14 cellular contexts compared by ENCODE assay signal in genomic region chr5:174271316-174271715, GRCh38.
DNase-seq lines count a peak whose midpoint lies in the region; ATAC-seq and TF ChIP-seq lines count a peak whose summit lies in the region.
"Had no signal": no experiment of that assay in that cellular context is flagged by ENCODE, and none has a peak within 500 bp of the region (broad histone marks: within the 10 kb centered on the region; RNA-seq: fewer than 3 reads in every experiment).

No MANE protein-coding gene starts in this region.

- H3K9ac ChIP-seq in KMS-11, result no peak overlapping the region
- H3K9ac ChIP-seq: BLaER1 had no signal

- H3K27ac ChIP-seq in KMS-11, result peak overlapping the region; percentile 93; the same call in 1 of the 2 replicates
- no peak overlapping the region for H3K27ac ChIP-seq in CD8-positive, alpha-beta T cell (ENCODE audit: low read depth, low read length)
- H3K27ac ChIP-seq: BLaER1, SJSA1 had no signal

- H3K4me3 Mint-ChIP-seq in CD8-positive, alpha-beta T cell, result no peak overlapping the region
- H3K4me3 Mint-ChIP-seq: H9; T-helper 2 cell treated with Interferon-gamma antibody and Interleukin-4, amounts not matched to agents 5 μg/mL and 100 μg/mL, for 36 hours had no signal

- no peak overlapping the region for H3K27ac Mint-ChIP-seq in CD8-positive, alpha-beta T cell
- H3K27ac Mint-ChIP-seq: H9; T-helper 2 cell treated with Interferon-gamma antibody and Interleukin-4, amounts not matched to agents 5 μg/mL and 100 μg/mL, for 36 hours had no signal

- H3K4me3 ChIP-seq in KMS-11 (IDR thresholded peaks at IDR 0.05; ENCODE audit: insufficient read depth, low read depth, low read length), result no peak overlapping the region
- H3K4me3 ChIP-seq in epithelial cell of esophagus (ENCODE audit: low read length), result no peak overlapping the region
- H3K4me3 ChIP-seq in CD8-positive, alpha-beta T cell (ENCODE audit: low read depth, low read length), result no peak overlapping the region
- H3K4me3 ChIP-seq: BLaER1, SJSA1 had no signal

- H3K4me1 Mint-ChIP-seq in CD8-positive, alpha-beta T cell (ENCODE audit: low read depth), result no peaks in the 10 kb centered on the region
- H3K4me1 Mint-ChIP-seq: H9 had no signal

- H3K4me1 ChIP-seq in KMS-11 (ENCODE audit: low read depth, poor library complexity, severe bottlenecking), result peaks cover 66% of the 10 kb centered on the region
- no peaks in the 10 kb centered on the region for H3K4me1 ChIP-seq in CD8-positive, alpha-beta T cell (ENCODE audit: insufficient read depth, low read length)
- H3K4me1 ChIP-seq: SJSA1 had no signal

- TF ChIP-seq CTCF in KMS-11 (conservative IDR thresholded peaks at IDR 0.05; ENCODE audit: low read depth, low read length), result no peak
- no peak for TF ChIP-seq CTCF in epithelial cell of esophagus (IDR thresholded peaks at IDR 0.05; ENCODE audit: insufficient read depth, low read depth, low read length, missing control alignments)
- TF ChIP-seq CTCF in CD8-positive, alpha-beta T cell (IDR thresholded peaks at IDR 0.05), result no peak

- intact Hi-C loops in cardiac septum (cut with DNase I), result no loop called here
- intact Hi-C loops in CD8-positive, alpha-beta T cell (cut with DNase I, micrococcal nuclease), result no loop called here

- H3K79me2 ChIP-seq in KMS-11 (ENCODE audit: insufficient read depth, low read depth), result no peaks in the 10 kb centered on the region

- no peaks in the 10 kb centered on the region for H3K27me3 Mint-ChIP-seq in CD8-positive, alpha-beta T cell (ENCODE audit: low read depth)

- peak overlapping the region; percentile 96 for H3K4me2 ChIP-seq in KMS-11
- H3K4me2 ChIP-seq: BLaER1 had no signal

- no peaks in the 10 kb centered on the region for H3K27me3 ChIP-seq in KMS-11 (ENCODE audit: insufficient read depth, low read depth)
- no peaks in the 10 kb centered on the region for H3K27me3 ChIP-seq in CD8-positive, alpha-beta T cell (ENCODE audit: insufficient read depth, low read length)
- H3K27me3 ChIP-seq: BLaER1, SJSA1 had no signal

- DNase-seq in NCI-H510A treated with DMSO at 0.1 percent for 48 hours (lab: John Stamatoyannopoulos, UW) (peak; percentile 45), NCI-H510A (lab: John Stamatoyannopoulos, UW) (no peak), NCI-H345 treated with DMSO at 0.1 percent for 48 hours (lab: John Stamatoyannopoulos, UW; ENCODE audit: unreplicated experiment) (peak; percentile 49), epithelial cell of esophagus (ENCODE audit: low read depth) (peak; percentile 1), cardiac septum (ENCODE audit: low spot score) (no peak), AG20443 (ENCODE audit: low spot score) (no peak)
- no peak for DNase-seq in CD8-positive, alpha-beta T cell
- DNase-seq: H9, NCI-H524, OCI-M1 had no signal

- no peaks in the 10 kb centered on the region for H3K9me3 ChIP-seq in CD8-positive, alpha-beta T cell (ENCODE audit: low read length)
- H3K9me3 ChIP-seq: SJSA1 had no signal

- CTCF ChIA-PET in CD8-positive, alpha-beta T cell (lab: Charles Lee), result no interaction called here

- no peak for ATAC-seq in CD8-positive, alpha-beta T cell

- POLR2A ChIA-PET in CD8-positive, alpha-beta T cell (lab: Charles Lee), result no interaction called here

- no peak overlapping the region for H2AFZ ChIP-seq in KMS-11 (ENCODE audit: low read depth)

- no peaks in the 10 kb centered on the region for H4K20me1 ChIP-seq in KMS-11 (ENCODE audit: insufficient read depth)
- H4K20me1 ChIP-seq: BLaER1 had no signal

- H3K36me3 Mint-ChIP-seq in CD8-positive, alpha-beta T cell, result no peaks in the 10 kb centered on the region

- H3K36me3 ChIP-seq in KMS-11 (ENCODE audit: insufficient read depth), result no peaks in the 10 kb centered on the region
- no peaks in the 10 kb centered on the region for H3K36me3 ChIP-seq in CD8-positive, alpha-beta T cell (ENCODE audit: insufficient read depth, low read length)
- H3K36me3 ChIP-seq: BLaER1, SJSA1 had no signal

- peaks cover 9% of the 10 kb centered on the region for H3K9me3 Mint-ChIP-seq in CD8-positive, alpha-beta T cell

Comparison
In these comparisons a context has a peak if more than half of its experiments do, and no peak if none do; other contexts are left out.
1. DNase-seq: peak in NCI-H510A treated with DMSO at 0.1 percent for 48 hours (single experiment), NCI-H345 treated with DMSO at 0.1 percent for 48 hours (single experiment) and epithelial cell of esophagus (single experiment); none in NCI-H510A (single experiment), cardiac septum (single experiment), AG20443 (single experiment) and CD8-positive, alpha-beta T cell (0 of 7).